Comparison of ENCODE assay signal across 8 cellular contexts in the genomic region with DNA sequence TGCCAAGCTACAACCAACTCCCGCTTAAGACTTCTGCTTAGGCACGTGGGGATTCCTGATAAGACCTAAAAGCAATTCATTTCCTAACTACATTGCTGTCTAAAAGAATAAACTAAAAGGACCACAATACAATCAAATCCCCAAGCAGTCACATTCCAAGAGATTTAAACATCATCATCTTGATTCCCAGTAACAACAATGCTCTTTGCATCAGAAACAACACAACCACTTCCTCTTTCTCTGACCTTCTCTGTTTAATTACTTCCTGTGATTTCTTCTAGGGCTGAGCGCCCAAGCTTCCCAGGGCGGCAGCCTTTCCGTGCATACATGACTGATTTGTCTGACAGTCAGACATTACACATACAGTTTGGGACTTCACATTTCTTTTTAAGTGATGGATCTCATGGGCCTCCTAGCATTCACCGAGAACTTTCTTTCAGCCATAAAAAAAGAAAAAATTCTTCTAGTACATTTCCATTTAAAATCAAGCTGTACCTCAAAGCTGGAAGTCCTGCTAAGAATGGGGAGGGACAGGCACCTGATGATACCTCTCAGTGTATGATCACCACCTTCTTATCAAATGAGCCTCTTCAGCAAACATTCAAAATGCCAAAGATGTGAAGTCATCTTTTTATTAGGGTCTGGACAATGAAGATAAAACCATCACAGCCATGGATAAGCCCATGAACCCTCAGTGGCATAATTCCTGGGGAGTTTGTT. TPM values are rescaled to one million over a fixed set of nuclear protein-coding genes. Genes with fewer than 3 reads are reported as not detected.
DNase-seq lines count a peak whose midpoint lies in the region; ATAC-seq, FAIRE-seq and TF ChIP-seq lines count a peak whose summit lies in the region.

No MANE protein-coding gene starts in this region.

- peak; percentile 77 for FAIRE-seq in RCC 7860 (lab: Jason Lieb, UNC)

- DNase-seq in RCC 7860 (ENCODE audit: low spot score) (peak; percentile 71), fibroblast of the aortic adventitia (ENCODE audit: low read depth) (peak; percentile 61), NCI-H2171 treated with DMSO at 0.1 percent for 48 hours (lab: John Stamatoyannopoulos, UW) (no peak)
- DNase-seq in stimulated activated naive CD8-positive, alpha-beta T cell treated with anti-CD3 and anti-CD28 coated beads, Interleukin-15, amount 100 ng/mL, for 72 hours: no peak
- no peak for DNase-seq in activated CD4-positive, alpha-beta T cell treated with anti-CD3 and anti-CD28 coated beads for 4 hours

- no peak overlapping the region for H3K4me3 ChIP-seq in fibroblast of the aortic adventitia (ENCODE audit: low read depth, low read length)

- peak overlapping the region; percentile 42 to 73 for H3K4me3 Mint-ChIP-seq in stimulated activated naive CD8-positive, alpha-beta T cell treated with anti-CD3 and anti-CD28 coated beads, Interleukin-15, amount 100 ng/mL, for 72 hours

- ATAC-seq in GM18861 (IDR thresholded peaks at IDR 0.05; ENCODE audit: unreplicated experiment): peak; percentile 74
- ATAC-seq in HG02885 (IDR thresholded peaks at IDR 0.05; ENCODE audit: poor library complexity, unreplicated experiment): peak; percentile 65
- no peak for ATAC-seq in stimulated activated naive CD8-positive, alpha-beta T cell treated with anti-CD3 and anti-CD28 coated beads, Interleukin-15, amount 100 ng/mL, for 72 hours
- no peak for ATAC-seq in GM21825 (IDR thresholded peaks at IDR 0.05; ENCODE audit: unreplicated experiment)

- H3K27me3 Mint-ChIP-seq in stimulated activated naive CD8-positive, alpha-beta T cell treated with anti-CD3 and anti-CD28 coated beads, Interleukin-15, amount 100 ng/mL, for 72 hours: peaks cover 6% of the 10 kb centered on the region

- H3K27ac Mint-ChIP-seq in stimulated activated naive CD8-positive, alpha-beta T cell treated with anti-CD3 and anti-CD28 coated beads, Interleukin-15, amount 100 ng/mL, for 72 hours: peak overlapping the region in 1 of 2 donors; percentile 94

- TF ChIP-seq CTCF in fibroblast of the aortic adventitia (IDR thresholded peaks at IDR 0.05; ENCODE audit: insufficient read depth, low read length): no peak

- H3K4me1 Mint-ChIP-seq in stimulated activated naive CD8-positive, alpha-beta T cell treated with anti-CD3 and anti-CD28 coated beads, Interleukin-15, amount 100 ng/mL, for 72 hours: peaks cover 40% of the 10 kb centered on the region

- H3K9me3 Mint-ChIP-seq in stimulated activated naive CD8-positive, alpha-beta T cell treated with anti-CD3 and anti-CD28 coated beads, Interleukin-15, amount 100 ng/mL, for 72 hours: peaks cover 0 to 5% of the 10 kb centered on the region in 2 donors

RNA-seq across cellular contexts. Expression of a gene that starts 11.5 kb away (rescaled TPM):
- 11.9 and 20.6 TPM in 2 replicates for total RNA-seq in fibroblast of the aortic adventitia (ENCODE audit: low replicate concordance)

Comparison
In these comparisons a context has a peak if more than half of its experiments do, and no peak if none do; other contexts are left out.
1. ATAC-seq: peak in GM18861 (single experiment) and HG02885 (single experiment); none in stimulated activated naive CD8-positive, alpha-beta T cell treated with anti-CD3 and anti-CD28 coated beads, Interleukin-15, amount 100 ng/mL, for 72 hours (single experiment) and GM21825 (single experiment).
2. DNase-seq: peak in RCC 7860 (single experiment) and fibroblast of the aortic adventitia (single experiment); none in stimulated activated naive CD8-positive, alpha-beta T cell treated with anti-CD3 and anti-CD28 coated beads, Interleukin-15, amount 100 ng/mL, for 72 hours (0 of 2), NCI-H2171 treated with DMSO at 0.1 percent for 48 hours (single experiment) and activated CD4-positive, alpha-beta T cell treated with anti-CD3 and anti-CD28 coated beads for 4 hours (0 of 2).